Comparison of ENCODE assay signal across 1 cellular context in genomic region chr17:75394332-75394918, GRCh38.
TF ChIP-seq lines count a peak whose summit lies in the region.

No MANE protein-coding gene starts in this region.

TF ChIP-seq in HEK293, 187 proteins besides CTCF, POLR2A, EP300 and RAD21 (continued from another document):
- TF ChIP-seq, protein P1, sequence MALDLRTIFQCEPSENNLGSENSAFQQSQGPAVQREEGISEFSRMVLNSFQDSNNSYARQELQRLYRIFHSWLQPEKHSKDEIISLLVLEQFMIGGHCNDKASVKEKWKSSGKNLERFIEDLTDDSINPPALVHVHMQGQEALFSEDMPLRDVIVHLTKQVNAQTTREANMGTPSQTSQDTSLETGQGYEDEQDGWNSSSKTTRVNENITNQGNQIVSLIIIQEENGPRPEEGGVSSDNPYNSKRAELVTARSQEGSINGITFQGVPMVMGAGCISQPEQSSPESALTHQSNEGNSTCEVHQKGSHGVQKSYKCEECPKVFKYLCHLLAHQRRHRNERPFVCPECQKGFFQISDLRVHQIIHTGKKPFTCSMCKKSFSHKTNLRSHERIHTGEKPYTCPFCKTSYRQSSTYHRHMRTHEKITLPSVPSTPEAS (tag by site-specific recombination; IDR thresholded peaks at IDR 0.05) = no peak
